ENCODE assay signal across 8 cellular contexts in the genomic region with DNA sequence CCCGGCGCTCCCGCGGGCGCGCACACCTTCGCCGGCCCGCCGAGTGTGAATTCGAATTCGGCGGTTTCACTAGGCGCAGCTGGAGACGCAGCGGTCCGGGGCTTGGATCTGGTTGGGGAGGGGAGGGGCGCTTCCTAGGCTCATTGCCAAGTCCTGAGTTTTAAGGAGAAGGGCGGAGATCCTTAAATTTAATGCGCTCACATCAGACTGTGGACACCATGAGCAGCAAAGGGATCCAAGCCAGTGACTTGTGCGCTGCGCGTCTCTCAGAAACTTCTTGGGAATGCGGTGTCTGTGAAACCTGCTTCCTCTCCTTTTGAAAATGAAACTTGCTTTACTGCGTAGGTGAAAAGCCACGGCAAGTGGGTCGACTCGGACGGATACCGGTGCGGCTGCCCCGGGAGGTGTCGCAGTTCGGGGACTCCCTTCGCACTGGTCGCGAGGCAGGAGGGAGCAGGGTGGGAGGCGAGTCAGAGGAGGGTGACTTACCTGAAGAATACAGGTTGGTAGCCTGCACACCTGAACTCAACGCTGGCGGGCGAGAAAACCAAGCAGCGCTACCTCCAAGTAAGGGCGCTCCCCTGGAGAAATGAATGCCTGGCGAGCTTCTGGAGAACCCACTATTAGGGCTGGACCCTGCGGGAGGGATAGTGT. TPM values are rescaled to one million over a fixed set of nuclear protein-coding genes. Genes with fewer than 3 reads are reported as not detected.
DNase-seq lines count a peak whose midpoint lies in the region; ATAC-seq, FAIRE-seq and TF ChIP-seq lines count a peak whose summit lies in the region.

No MANE protein-coding gene starts in this region.

- 0 out of 2 replicates have a peak overlapping the region, but pooled peaks have one; percentile 1 for H2BK20ac ChIP-seq in IMR-90 (ENCODE audit: low read depth, low read length)

- no peak for TF ChIP-seq RAD21 in IMR-90 (IDR thresholded peaks at IDR 0.05; ENCODE audit: low read length)

- peak overlapping the region; percentile 75 for H3K4ac ChIP-seq in IMR-90 (ENCODE audit: low read depth, low read length)

- H4K91ac ChIP-seq in IMR-90 (ENCODE audit: insufficient read depth, low read depth, low read length): no peak overlapping the region

- dilution Hi-C loops in IMR-90 (cut with HindIII; ENCODE audit: low sequenced_read_pairs, unreplicated experiment): no loop called here

- no peak overlapping the region for H4K5ac ChIP-seq in IMR-90 (ENCODE audit: low read depth, low read length)

- peaks cover 11% of the 10 kb centered on the region for H3K27me3 Mint-ChIP-seq in activated CD8-positive, alpha-beta T cell treated with anti-CD3 and anti-CD28 coated beads, Interleukin-2, amount 10 ng/mL, durations not matched to agents 7 days and 5 days (ENCODE audit: low read depth)
- peaks cover 45% of the 10 kb centered on the region for H3K27me3 Mint-ChIP-seq in endodermal cell (ENCODE audit: insufficient read depth)
- no peaks in the 10 kb centered on the region for H3K27me3 Mint-ChIP-seq in stimulated activated memory B cell treated with anti-CD40 and anti-IgM and Interleukin-4, amounts not matched to agents 10 μg/mL and 1 μg/mL and 100 μg/mL, for 72 hours

- H3K27me3 ChIP-seq in IMR-90 (ENCODE audit: control insufficient read depth, insufficient read depth, low read length): 0 out of 2 replicates have a peak, but pooled peaks cover 2% of the 10 kb centered on the region
- peaks cover 36% of the 10 kb centered on the region for H3K27me3 ChIP-seq in endodermal cell (ENCODE audit: control insufficient read depth, insufficient read depth, low read length, poor library complexity, severe bottlenecking)

- peak overlapping the region; percentile 72 for H3K9ac ChIP-seq in IMR-90 (ENCODE audit: low read depth, low read length)
- peak overlapping the region; percentile 42 for H3K9ac ChIP-seq in endodermal cell (ENCODE audit: extremely low read depth, low read length, poor library complexity, severe bottlenecking)

- no peak for FAIRE-seq in D721Med (lab: Jason Lieb, UNC)

- peaks cover 56% of the 10 kb centered on the region; the same call in 1 of the 2 replicates for H4K20me1 ChIP-seq in IMR-90 (ENCODE audit: insufficient read depth, low read length)

- H3K4me1 ChIP-seq in IMR-90 (ENCODE audit: control insufficient read depth, insufficient read depth, low read length) (peaks cover 5% of the 10 kb centered on the region; the same call in 1 of the 2 replicates), endodermal cell (ENCODE audit: control insufficient read depth, insufficient read depth, low read length) (peaks cover 5% of the 10 kb centered on the region)

- H3K4me3 Mint-ChIP-seq in activated CD8-positive, alpha-beta T cell treated with anti-CD3 and anti-CD28 coated beads, Interleukin-2, amount 10 ng/mL, durations not matched to agents 7 days and 5 days: peak overlapping the region; percentile 97
- peak overlapping the region; percentile 87 for H3K4me3 Mint-ChIP-seq in endodermal cell
- peak overlapping the region; percentile 94 for H3K4me3 Mint-ChIP-seq in stimulated activated memory B cell treated with anti-CD40 and anti-IgM and Interleukin-4, amounts not matched to agents 10 μg/mL and 1 μg/mL and 100 μg/mL, for 72 hours

- intact Hi-C loops in IMR-90 (cut with micrococcal nuclease): loop anchor here (1.0 to 5.0 kb wide), 7 partner anchors 69 to 288 kb away; partner anchors contain the start of gene MAN1A2

- POLR2A ChIA-PET in IMR-90 (lab: Charles Lee; ENCODE audit: unreplicated experiment): no interaction called here
- POLR2A ChIA-PET in activated CD8-positive, alpha-beta T cell treated with anti-CD3 and anti-CD28 coated beads, Interleukin-2, amount 10 ng/mL, durations not matched to agents 7 days and 5 days (lab: Charles Lee): interaction anchor here (0.6 to 3.2 kb wide), 23 partner anchors 8 to 324 kb away, joined by 3 to 37 read pairs (median 3); no protein-coding TSS in a partner anchor

- peak overlapping the region; percentile 71; the same call in 1 of the 2 replicates for H3K56ac ChIP-seq in IMR-90 (ENCODE audit: extremely low read depth, insufficient read depth, low read length)

- no peak for DNase-seq in GM12864 (ENCODE audit: low read depth)
- DNase-seq in IMR-90: peak; percentile 51
- peak; percentile 72 for DNase-seq in activated CD8-positive, alpha-beta T cell treated with anti-CD3 and anti-CD28 coated beads, Interleukin-2, amount 10 ng/mL, durations not matched to agents 7 days and 5 days
- DNase-seq in endodermal cell: peak; percentile 77
- peak; percentile 9 for DNase-seq in myocyte (ENCODE audit: low read depth)
- DNase-seq in D721Med (ENCODE audit: insufficient read length, low spot score): no peak

- H2AK5ac ChIP-seq in IMR-90 (ENCODE audit: low read depth, low read length): peak overlapping the region; percentile 4; the same call in 1 of the 2 replicates

- peaks cover 39% of the 10 kb centered on the region for H3K36me3 Mint-ChIP-seq in activated CD8-positive, alpha-beta T cell treated with anti-CD3 and anti-CD28 coated beads, Interleukin-2, amount 10 ng/mL, durations not matched to agents 7 days and 5 days (ENCODE audit: low read depth)
- H3K36me3 Mint-ChIP-seq in endodermal cell (ENCODE audit: low read depth): no peaks in the 10 kb centered on the region
- peaks cover 28% of the 10 kb centered on the region for H3K36me3 Mint-ChIP-seq in stimulated activated memory B cell treated with anti-CD40 and anti-IgM and Interleukin-4, amounts not matched to agents 10 μg/mL and 1 μg/mL and 100 μg/mL, for 72 hours

- H2BK5ac ChIP-seq in IMR-90 (ENCODE audit: low read depth, low read length, poor library complexity, severe bottlenecking): no peak overlapping the region

- H3K9me3 Mint-ChIP-seq in activated CD8-positive, alpha-beta T cell treated with anti-CD3 and anti-CD28 coated beads, Interleukin-2, amount 10 ng/mL, durations not matched to agents 7 days and 5 days (ENCODE audit: insufficient read depth): no peaks in the 10 kb centered on the region
- H3K9me3 Mint-ChIP-seq in endodermal cell: no peaks in the 10 kb centered on the region
- H3K9me3 Mint-ChIP-seq in stimulated activated memory B cell treated with anti-CD40 and anti-IgM and Interleukin-4, amounts not matched to agents 10 μg/mL and 1 μg/mL and 100 μg/mL, for 72 hours: no peaks in the 10 kb centered on the region

- H3K4me2 ChIP-seq in IMR-90 (ENCODE audit: low read depth, low read length): peak overlapping the region; percentile 86

- peaks cover 17% of the 10 kb centered on the region for H3K9me1 ChIP-seq in IMR-90 (ENCODE audit: insufficient read depth, low read length)

- H3K27ac Mint-ChIP-seq in activated CD8-positive, alpha-beta T cell treated with anti-CD3 and anti-CD28 coated beads, Interleukin-2, amount 10 ng/mL, durations not matched to agents 7 days and 5 days: peak overlapping the region; percentile 94
- peak overlapping the region; percentile 49 for H3K27ac Mint-ChIP-seq in endodermal cell
- peak overlapping the region; percentile 79 for H3K27ac Mint-ChIP-seq in stimulated activated memory B cell treated with anti-CD40 and anti-IgM and Interleukin-4, amounts not matched to agents 10 μg/mL and 1 μg/mL and 100 μg/mL, for 72 hours

- no peak overlapping the region for H3K18ac ChIP-seq in IMR-90 (ENCODE audit: low read depth, low read length)

- in situ Hi-C loops in IMR-90 (cut with MboI; ENCODE audit: low sequenced_read_pairs): loop anchor here (5.0 to 10.0 kb wide), 2 partner anchors 91 to 148 kb away; no protein-coding TSS in a partner anchor

- no peak for TF ChIP-seq POLR2A in IMR-90 (IDR thresholded peaks at IDR 0.05; ENCODE audit: low read depth, low read length)

- peak overlapping the region; percentile 96 for H3K14ac ChIP-seq in IMR-90 (replicated peaks; ENCODE audit: low read depth, low read length)

- no peaks in the 10 kb centered on the region for H3K9me3 ChIP-seq in IMR-90 (ENCODE audit: control insufficient read depth, insufficient read depth, low read length)
- H3K9me3 ChIP-seq in endodermal cell (ENCODE audit: control insufficient read depth, low read length): no peaks in the 10 kb centered on the region

- 0% methylated on average over 9 of the region's 45 CpGs; no CpG with 5 or more reads in 1 of the 2 experiments for WGBS in IMR-90 (ENCODE audit: extremely low coverage in 2 of 2, insufficient read length in 1 of 2), 2 experiments
- 2 to 3% methylated on average over 25 to 45 of the region's 45 CpGs for WGBS in endodermal cell (ENCODE audit: insufficient coverage in 1 of 2, insufficient read length in 1 of 2), 2 experiments

- H3K36me3 ChIP-seq in IMR-90 (ENCODE audit: control insufficient read depth, insufficient read depth, low read length) (no peaks in the 10 kb centered on the region), endodermal cell (ENCODE audit: control insufficient read depth, insufficient read depth, low read length) (no peaks in the 10 kb centered on the region)

- peak overlapping the region; percentile 88 for H3K4me3 ChIP-seq in GM12864 (ENCODE audit: low read depth, low read length)
- H3K4me3 ChIP-seq in IMR-90 (ENCODE audit: insufficient read depth, low read depth, low read length): peak overlapping the region; percentile 74
- peak overlapping the region; percentile 88 for H3K4me3 ChIP-seq in endodermal cell (ENCODE audit: low read length)

- peak overlapping the region; percentile 56 for H2BK120ac ChIP-seq in IMR-90 (ENCODE audit: low read depth, low read length)

- CTCF ChIA-PET in IMR-90 (lab: Yijun Ruan, JAX): interaction anchor here (0.7 to 1.2 kb wide), 2 partner anchors 101 to 152 kb away, joined by 3 read pairs; no protein-coding TSS in a partner anchor
- CTCF ChIA-PET in activated CD8-positive, alpha-beta T cell treated with anti-CD3 and anti-CD28 coated beads, Interleukin-2, amount 10 ng/mL, durations not matched to agents 7 days and 5 days (lab: Charles Lee): interaction anchor here (0.8 to 4.6 kb wide), 19 partner anchors 18 to 1050 kb away, joined by 3 to 41 read pairs (median 5); no protein-coding TSS in a partner anchor

- H3K4me1 Mint-ChIP-seq in activated CD8-positive, alpha-beta T cell treated with anti-CD3 and anti-CD28 coated beads, Interleukin-2, amount 10 ng/mL, durations not matched to agents 7 days and 5 days (ENCODE audit: low read depth): peaks cover 53% of the 10 kb centered on the region
- peaks cover 19% of the 10 kb centered on the region for H3K4me1 Mint-ChIP-seq in endodermal cell
- peaks cover 47% of the 10 kb centered on the region for H3K4me1 Mint-ChIP-seq in stimulated activated memory B cell treated with anti-CD40 and anti-IgM and Interleukin-4, amounts not matched to agents 10 μg/mL and 1 μg/mL and 100 μg/mL, for 72 hours

- peak overlapping the region; percentile 48 for H2AK9ac ChIP-seq in IMR-90 (replicated peaks; ENCODE audit: low read depth, low read length, poor library complexity)

- peak overlapping the region; percentile 41 for H3K23ac ChIP-seq in IMR-90 (ENCODE audit: low read depth, low read length)

- no peak overlapping the region for H2BK15ac ChIP-seq in IMR-90 (ENCODE audit: low read depth, low read length)

- no TSS peak for BruUV-seq in IMR-90 (replicated peaks; lab: Mats Ljungman, UMichigan)

- ATAC-seq in IMR-90 (ENCODE audit: low read depth): peak; percentile 1
- ATAC-seq in activated CD8-positive, alpha-beta T cell treated with anti-CD3 and anti-CD28 coated beads, Interleukin-2, amount 10 ng/mL, durations not matched to agents 7 days and 5 days: peak; percentile 18
- ATAC-seq in stimulated activated memory B cell treated with anti-CD40 and anti-IgM and Interleukin-4, amounts not matched to agents 10 μg/mL and 1 μg/mL and 100 μg/mL, for 72 hours: peak; percentile 38
- no peak for ATAC-seq in HG02798 (IDR thresholded peaks at IDR 0.05; ENCODE audit: poor library complexity, unreplicated experiment)

- H3K27ac ChIP-seq in IMR-90 (ENCODE audit: insufficient read depth, low read length) (peak overlapping the region; percentile 47), endodermal cell (ENCODE audit: low read depth, low read length) (no peak overlapping the region)

- peak overlapping the region in 1 of 2 experiments; percentile 12; a peak in 1 of 4 replicates for H4K8ac ChIP-seq in IMR-90 (ENCODE audit: low read depth in 2 of 2, low read length in 2 of 2)

- peaks cover 4 to 52% of the 10 kb centered on the region in 2 experiments for H3K79me1 ChIP-seq in IMR-90 (ENCODE audit: low read depth in 1 of 2, low read length in 2 of 2)

- no peak for TF ChIP-seq CTCF in GM12864 (IDR thresholded peaks at IDR 0.05; ENCODE audit: low read depth, low read length, missing control alignments)
- TF ChIP-seq CTCF in IMR-90 (conservative IDR thresholded peaks at IDR 0.05; ENCODE audit: low read depth, low read length): no peak
- no peak for TF ChIP-seq CTCF in endodermal cell (conservative IDR thresholded peaks at IDR 0.05)
- TF ChIP-seq CTCF in D721Med (IDR thresholded peaks at IDR 0.05; ENCODE audit: insufficient read depth, missing control alignments): no peak

- peak overlapping the region; percentile 81 for H2AFZ ChIP-seq in IMR-90 (replicated peaks; ENCODE audit: low read length, poor library complexity)

RNA-seq across cellular contexts. Expression of gene TENT5C, which starts 0.9 kb away (rescaled TPM):
- total RNA-seq in IMR-90 (2012; rRNA removed): 4.1 and 5.3 TPM in 2 replicates
- 1.2 and 1.5 TPM in 2 replicates for polyA plus RNA-seq in IMR-90 (2012; rRNA removed)
- 0.53 and 0.84 TPM in 2 replicates for polyA plus RNA-seq in IMR-90 (2012; cell fraction: cytosol; rRNA removed)
- polyA plus RNA-seq in IMR-90 (2012; cell fraction: nucleus; rRNA removed; ENCODE audit: low replicate concordance): 0.44 and 1.0 TPM in 2 replicates
- 10 to 100 TPM; 20.7 to 20.8 TPM for total RNA-seq in activated CD8-positive, alpha-beta T cell treated with anti-CD3 and anti-CD28 coated beads, Interleukin-2, amount 10 ng/mL, durations not matched to agents 7 days and 5 days
- total RNA-seq in endodermal cell: 1 to 10 TPM; 1.0 to 1.4 TPM
- 0.61 TPM for polyA plus RNA-seq in endodermal cell (2013, experiment 1 of 2)
- polyA plus RNA-seq in endodermal cell (2013, experiment 2 of 2): 0.50 TPM
- not detected in 2 replicates for total RNA-seq in myocyte
- 0.14 TPM for polyA plus RNA-seq in myocyte (2012)

Comparison
In these comparisons a context has a peak if more than half of its experiments do, and no peak if none do; other contexts are left out.
1. DNase-seq: peak in IMR-90 (single experiment), activated CD8-positive, alpha-beta T cell treated with anti-CD3 and anti-CD28 coated beads, Interleukin-2, amount 10 ng/mL, durations not matched to agents 7 days and 5 days (single experiment), endodermal cell (single experiment) and myocyte (single experiment); none in GM12864 (single experiment) and D721Med (single experiment).
2. Peak in every context shown above with its lines, with median percentiles within 50 percentile points of each other: H3K4me3 ChIP-seq, H3K27ac Mint-ChIP-seq and H3K4me3 Mint-ChIP-seq.